Comparison of ENCODE assay signal across 16 cellular contexts in the genomic region with DNA sequence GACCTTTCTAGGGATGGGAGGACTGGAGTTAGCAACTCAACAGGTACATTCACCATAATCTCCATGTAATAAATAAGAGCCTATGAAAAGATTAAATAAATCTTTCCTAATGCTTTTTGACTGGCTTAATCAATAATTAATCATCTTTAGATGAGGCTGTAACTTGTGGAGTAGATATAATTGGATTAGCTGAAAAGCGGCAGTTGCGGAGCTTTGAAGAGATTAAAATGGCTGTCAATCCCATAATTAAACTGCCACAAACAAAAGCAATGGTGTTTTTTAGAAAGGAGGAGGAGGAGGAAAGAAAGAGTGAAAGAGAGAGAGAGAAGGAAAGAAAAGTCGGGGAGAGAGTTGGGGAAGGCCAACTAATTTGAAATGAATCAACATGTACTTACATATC.
A peak's percentile ranks its signal among the peaks of the same experiment; 100 is the strongest.
DNase-seq lines count a peak whose midpoint lies in the region; ATAC-seq and TF ChIP-seq lines count a peak whose summit lies in the region.
"Had no signal": no experiment of that assay in that cellular context is flagged by ENCODE, and none has a peak within 500 bp of the region (broad histone marks: within the 10 kb centered on the region; RNA-seq: fewer than 3 reads in every experiment).

No MANE protein-coding gene starts in this region.

- no TSS peak for BruUV-seq in A673 (replicated peaks; lab: Mats Ljungman, UMichigan)

- no peaks in the 10 kb centered on the region for H3K9me3 ChIP-seq in A673 (ENCODE audit: low read depth, low read length, poor library complexity, severe bottlenecking)
- no peaks in the 10 kb centered on the region for H3K9me3 ChIP-seq in HEK293 (ENCODE audit: control insufficient read depth, insufficient read depth, low read depth, low read length)
- no peaks in the 10 kb centered on the region for H3K9me3 ChIP-seq in WERI-Rb-1 (ENCODE audit: severe bottlenecking)
- H3K9me3 ChIP-seq: BLaER1 treated with 17β-estradiol and CSF1 and Interleukin-3, amounts not matched to agents 10 nM and 100 nM had no signal

- H3K27me3 ChIP-seq in A673 (replicated peaks; ENCODE audit: insufficient read depth, low read depth, low read length, poor library complexity) (no peaks in the 10 kb centered on the region), WERI-Rb-1 (ENCODE audit: insufficient read depth, low read depth, severe bottlenecking) (peaks cover 4% of the 10 kb centered on the region)

- H3K4me3 ChIP-seq in A673 (ENCODE audit: low read depth, low read length, poor library complexity, severe bottlenecking) = no peak overlapping the region
- H3K4me3 ChIP-seq in HEK293 (ENCODE audit: low read depth, low read length) = no peak overlapping the region
- no peak overlapping the region for H3K4me3 ChIP-seq in WERI-Rb-1 (ENCODE audit: low read depth, low read length)
- H3K4me3 ChIP-seq: BLaER1 treated with 17β-estradiol and CSF1 and Interleukin-3, amounts not matched to agents 10 nM and 100 nM; GM23338 had no signal

- intact Hi-C loops in A673 (cut with micrococcal nuclease; ENCODE audit: unreplicated experiment) = no loop called here

- no peaks in the 10 kb centered on the region for H3K27me3 Mint-ChIP-seq in neural crest cell (ENCODE audit: low read depth)
- H3K27me3 Mint-ChIP-seq in activated naive CD8-positive, alpha-beta T cell treated with anti-CD3 and anti-CD28 coated beads for 36 hours = no peaks in the 10 kb centered on the region

- DNase-seq in A673 (ENCODE audit: low spot score) (peak; percentile 41), WERI-Rb-1 (peak; percentile 30), neural crest cell (ENCODE audit: low read depth, low spot score) (no peak)
- DNase-seq in activated naive CD8-positive, alpha-beta T cell treated with anti-CD3 and anti-CD28 coated beads for 36 hours = no peak
- DNase-seq: 8988T; Calu3; CD8-positive, alpha-beta T cell; HCEC 1CT; HFFc6 had no signal

- H3K4me3 Mint-ChIP-seq in neural crest cell = no peak overlapping the region
- H3K4me3 Mint-ChIP-seq in activated naive CD8-positive, alpha-beta T cell treated with anti-CD3 and anti-CD28 coated beads for 36 hours = no peak overlapping the region
- H3K4me3 Mint-ChIP-seq: B cell; CD8-positive, alpha-beta T cell; GM23338; HFFc6 had no signal

- CTCF ChIA-PET in A673 (lab: Charles Lee) = no interaction called here
- CTCF ChIA-PET in HEK293 (lab: Yijun Ruan, JAX) = interaction anchor here (0.7 kb wide), 1 partner anchor 10 kb away, joined by 4 read pairs; no protein-coding TSS in a partner anchor

- POLR2A ChIA-PET in A673 (lab: Charles Lee; ENCODE audit: low non-redundant PET) = interaction anchor here (0.6 kb wide), 1 partner anchor 1997 kb away, joined by 3 read pairs; no protein-coding TSS in a partner anchor
- POLR2A ChIA-PET in HEK293 (lab: Yijun Ruan, JAX) = no interaction called here

- ATAC-seq in HG03108 (IDR thresholded peaks at IDR 0.05; ENCODE audit: unreplicated experiment) = no peak
- ATAC-seq in GM19023 (IDR thresholded peaks at IDR 0.05; ENCODE audit: unreplicated experiment) = no peak
- ATAC-seq in HG02852 (IDR thresholded peaks at IDR 0.05; ENCODE audit: unreplicated experiment) = no peak
- ATAC-seq: CD8-positive, alpha-beta T cell; GM23338 had no signal

- H3K36me3 ChIP-seq in A673 (ENCODE audit: insufficient read depth, low read length, poor library complexity, severe bottlenecking) (peaks cover 19% of the 10 kb centered on the region), HEK293 (ENCODE audit: control insufficient read depth in 2 of 2, insufficient read depth in 1 of 2, low read length in 2 of 2) (peaks cover 3 to 66% of the 10 kb centered on the region in 2 experiments; a peak in 2 of 3 replicates), WERI-Rb-1 (peaks cover 3% of the 10 kb centered on the region; the same call in 1 of the 2 replicates)

- TF ChIP-seq CTCF in A673 (conservative IDR thresholded peaks at IDR 0.05; ENCODE audit: low read depth, low read length) (no peak), HEK293 (tag by site-specific recombination; IDR thresholded peaks at IDR 0.05) (no peak), WERI-Rb-1 (IDR thresholded peaks at IDR 0.05; ENCODE audit: low read depth, low read length) (no peak), neural crest cell (conservative IDR thresholded peaks at IDR 0.05) (no peak)

- peaks cover 3% of the 10 kb centered on the region for H3K9me3 Mint-ChIP-seq in neural crest cell
- no peaks in the 10 kb centered on the region for H3K9me3 Mint-ChIP-seq in activated naive CD8-positive, alpha-beta T cell treated with anti-CD3 and anti-CD28 coated beads for 36 hours
- H3K9me3 Mint-ChIP-seq: CD8-positive, alpha-beta T cell; GM23338; HFFc6 had no signal

- no peak overlapping the region for H3K27ac ChIP-seq in A673 (ENCODE audit: low read depth, low read length, poor library complexity, severe bottlenecking)
- H3K27ac ChIP-seq in HEK293 (ENCODE audit: extremely low read depth, low read depth, low read length) = no peak overlapping the region
- H3K27ac ChIP-seq in WERI-Rb-1 = no peak overlapping the region
- H3K27ac ChIP-seq: BLaER1 treated with 17β-estradiol and CSF1 and Interleukin-3, amounts not matched to agents 10 nM and 100 nM had no signal

- peaks cover 20% of the 10 kb centered on the region for H3K36me3 Mint-ChIP-seq in neural crest cell (ENCODE audit: low read depth)
- H3K36me3 Mint-ChIP-seq in activated naive CD8-positive, alpha-beta T cell treated with anti-CD3 and anti-CD28 coated beads for 36 hours = peaks cover 12% of the 10 kb centered on the region

- H3K4me1 Mint-ChIP-seq in neural crest cell = peaks cover 64% of the 10 kb centered on the region
- H3K4me1 Mint-ChIP-seq in activated naive CD8-positive, alpha-beta T cell treated with anti-CD3 and anti-CD28 coated beads for 36 hours = no peaks in the 10 kb centered on the region
- H3K4me1 Mint-ChIP-seq: B cell, GM23338 had no signal

- H3K27ac Mint-ChIP-seq in neural crest cell (ENCODE audit: unreplicated experiment) = peak overlapping the region; percentile 10
- H3K27ac Mint-ChIP-seq in activated naive CD8-positive, alpha-beta T cell treated with anti-CD3 and anti-CD28 coated beads for 36 hours = no peak overlapping the region
- H3K27ac Mint-ChIP-seq: B cell; CD8-positive, alpha-beta T cell; GM23338; HFFc6 had no signal

- H3K4me1 ChIP-seq in A673 (ENCODE audit: insufficient read depth, low read length, poor library complexity, severe bottlenecking) (peaks cover 17% of the 10 kb centered on the region), HEK293 (ENCODE audit: control insufficient read depth, insufficient read depth, low read length) (no peaks in the 10 kb centered on the region)
- H3K4me1 ChIP-seq: BLaER1 treated with 17β-estradiol and CSF1 and Interleukin-3, amounts not matched to agents 10 nM and 100 nM had no signal

TF ChIP-seq in HEK293, 187 proteins besides CTCF, POLR2A, EP300 and RAD21:
- 0 out of 2 replicates have a peak, but pooled peaks have one; percentile 22 for TF ChIP-seq SCRT2 (tag by site-specific recombination; IDR thresholded peaks at IDR 0.05)
- TF ChIP-seq, protein P1, sequence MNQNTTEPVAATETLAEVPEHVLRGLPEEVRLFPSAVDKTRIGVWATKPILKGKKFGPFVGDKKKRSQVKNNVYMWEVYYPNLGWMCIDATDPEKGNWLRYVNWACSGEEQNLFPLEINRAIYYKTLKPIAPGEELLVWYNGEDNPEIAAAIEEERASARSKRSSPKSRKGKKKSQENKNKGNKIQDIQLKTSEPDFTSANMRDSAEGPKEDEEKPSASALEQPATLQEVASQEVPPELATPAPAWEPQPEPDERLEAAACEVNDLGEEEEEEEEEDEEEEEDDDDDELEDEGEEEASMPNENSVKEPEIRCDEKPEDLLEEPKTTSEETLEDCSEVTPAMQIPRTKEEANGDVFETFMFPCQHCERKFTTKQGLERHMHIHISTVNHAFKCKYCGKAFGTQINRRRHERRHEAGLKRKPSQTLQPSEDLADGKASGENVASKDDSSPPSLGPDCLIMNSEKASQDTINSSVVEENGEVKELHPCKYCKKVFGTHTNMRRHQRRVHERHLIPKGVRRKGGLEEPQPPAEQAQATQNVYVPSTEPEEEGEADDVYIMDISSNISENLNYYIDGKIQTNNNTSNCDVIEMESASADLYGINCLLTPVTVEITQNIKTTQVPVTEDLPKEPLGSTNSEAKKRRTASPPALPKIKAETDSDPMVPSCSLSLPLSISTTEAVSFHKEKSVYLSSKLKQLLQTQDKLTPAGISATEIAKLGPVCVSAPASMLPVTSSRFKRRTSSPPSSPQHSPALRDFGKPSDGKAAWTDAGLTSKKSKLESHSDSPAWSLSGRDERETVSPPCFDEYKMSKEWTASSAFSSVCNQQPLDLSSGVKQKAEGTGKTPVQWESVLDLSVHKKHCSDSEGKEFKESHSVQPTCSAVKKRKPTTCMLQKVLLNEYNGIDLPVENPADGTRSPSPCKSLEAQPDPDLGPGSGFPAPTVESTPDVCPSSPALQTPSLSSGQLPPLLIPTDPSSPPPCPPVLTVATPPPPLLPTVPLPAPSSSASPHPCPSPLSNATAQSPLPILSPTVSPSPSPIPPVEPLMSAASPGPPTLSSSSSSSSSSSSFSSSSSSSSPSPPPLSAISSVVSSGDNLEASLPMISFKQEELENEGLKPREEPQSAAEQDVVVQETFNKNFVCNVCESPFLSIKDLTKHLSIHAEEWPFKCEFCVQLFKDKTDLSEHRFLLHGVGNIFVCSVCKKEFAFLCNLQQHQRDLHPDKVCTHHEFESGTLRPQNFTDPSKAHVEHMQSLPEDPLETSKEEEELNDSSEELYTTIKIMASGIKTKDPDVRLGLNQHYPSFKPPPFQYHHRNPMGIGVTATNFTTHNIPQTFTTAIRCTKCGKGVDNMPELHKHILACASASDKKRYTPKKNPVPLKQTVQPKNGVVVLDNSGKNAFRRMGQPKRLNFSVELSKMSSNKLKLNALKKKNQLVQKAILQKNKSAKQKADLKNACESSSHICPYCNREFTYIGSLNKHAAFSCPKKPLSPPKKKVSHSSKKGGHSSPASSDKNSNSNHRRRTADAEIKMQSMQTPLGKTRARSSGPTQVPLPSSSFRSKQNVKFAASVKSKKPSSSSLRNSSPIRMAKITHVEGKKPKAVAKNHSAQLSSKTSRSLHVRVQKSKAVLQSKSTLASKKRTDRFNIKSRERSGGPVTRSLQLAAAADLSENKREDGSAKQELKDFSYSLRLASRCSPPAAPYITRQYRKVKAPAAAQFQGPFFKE (tag by site-specific recombination; IDR thresholded peaks at IDR 0.05; ENCODE audit: borderline replicate concordance) = no peak

Comparison
In these comparisons a context has a peak if more than half of its experiments do, and no peak if none do; other contexts are left out.
1. DNase-seq: peak in A673 (single experiment) and WERI-Rb-1 (single experiment); none in neural crest cell (single experiment) and activated naive CD8-positive, alpha-beta T cell treated with anti-CD3 and anti-CD28 coated beads for 36 hours (single experiment).